8 cellular contexts compared by ENCODE assay signal in genomic region chr6:111606620-111607115, GRCh38. TPM values are rescaled to one million over a fixed set of nuclear protein-coding genes. Genes with fewer than 3 reads are reported as not detected.
A peak's percentile ranks its signal among the peaks of the same experiment; 100 is the strongest.
DNase-seq lines count a peak whose midpoint lies in the region; TF ChIP-seq lines count a peak whose summit lies in the region.

No MANE protein-coding gene starts in this region.

- no peaks in the 10 kb centered on the region for H3K27me3 ChIP-seq in tibial nerve

- no peak for TF ChIP-seq CTCF in tibial nerve (IDR thresholded peaks at IDR 0.05)

- peak overlapping the region in 3 of 4 donors; percentile 26 to 62 (median 57) for H3K4me3 ChIP-seq in tibial nerve

- no peaks in the 10 kb centered on the region for H3K9me3 Mint-ChIP-seq in activated naive CD4-positive, alpha-beta T cell treated with anti-CD3 and anti-CD28 coated beads, Interleukin-2, amount 50 U/mL, for 24 hours
- H3K9me3 Mint-ChIP-seq in activated T-helper 2 cell treated with anti-CD3 and anti-CD28 coated beads, Interferon-gamma antibody, Interleukin-2, Interleukin-4, amounts not matched to agents 10 μg/mL and 5 μg/mL and 100 μg/mL, durations not matched to agents 14 hours and 24 hours and 36 hours, result no peaks in the 10 kb centered on the region

- H3K27ac ChIP-seq in tibial nerve, result peak overlapping the region in 3 of 4 donors; percentile 88 to 95 (median 92)

- no peaks in the 10 kb centered on the region for H3K36me3 Mint-ChIP-seq in activated naive CD4-positive, alpha-beta T cell treated with anti-CD3 and anti-CD28 coated beads, Interleukin-2, amount 50 U/mL, for 24 hours
- peaks cover 7% of the 10 kb centered on the region for H3K36me3 Mint-ChIP-seq in activated T-helper 2 cell treated with anti-CD3 and anti-CD28 coated beads, Interferon-gamma antibody, Interleukin-2, Interleukin-4, amounts not matched to agents 10 μg/mL and 5 μg/mL and 100 μg/mL, durations not matched to agents 14 hours and 24 hours and 36 hours (ENCODE audit: low read depth)

- peaks cover 43% of the 10 kb centered on the region for H3K4me1 Mint-ChIP-seq in activated naive CD4-positive, alpha-beta T cell treated with anti-CD3 and anti-CD28 coated beads, Interleukin-2, amount 50 U/mL, for 24 hours
- peaks cover 40% of the 10 kb centered on the region for H3K4me1 Mint-ChIP-seq in activated T-helper 2 cell treated with anti-CD3 and anti-CD28 coated beads, Interferon-gamma antibody, Interleukin-2, Interleukin-4, amounts not matched to agents 10 μg/mL and 5 μg/mL and 100 μg/mL, durations not matched to agents 14 hours and 24 hours and 36 hours (ENCODE audit: low read depth)

- intact Hi-C loops in activated T-helper 2 cell treated with anti-CD3 and anti-CD28 coated beads, Interferon-gamma antibody, Interleukin-2, Interleukin-4, amounts not matched to agents 10 μg/mL and 5 μg/mL and 100 μg/mL, durations not matched to agents 14 hours and 24 hours and 36 hours (cut with micrococcal nuclease), result loop anchor here (1.0 to 5.0 kb wide), 2 partner anchors 196 to 481 kb away; partner anchors contain the start of genes FAM229B and TUBE1

- peaks cover 0 to 39% (median 34%) of the 10 kb centered on the region in 4 donors for H3K4me1 ChIP-seq in tibial nerve

- no peak for TF ChIP-seq EP300 in tibial nerve (IDR thresholded peaks at IDR 0.05)

- no peaks in the 10 kb centered on the region for H3K27me3 Mint-ChIP-seq in activated naive CD4-positive, alpha-beta T cell treated with anti-CD3 and anti-CD28 coated beads, Interleukin-2, amount 50 U/mL, for 24 hours
- no peaks in the 10 kb centered on the region for H3K27me3 Mint-ChIP-seq in activated T-helper 2 cell treated with anti-CD3 and anti-CD28 coated beads, Interferon-gamma antibody, Interleukin-2, Interleukin-4, amounts not matched to agents 10 μg/mL and 5 μg/mL and 100 μg/mL, durations not matched to agents 14 hours and 24 hours and 36 hours (ENCODE audit: low read depth)

- 65 to 66% methylated on average over 7 of the region's 7 CpGs for WGBS in tibial nerve, 2 donors

- no peak for TF ChIP-seq POLR2A in tibial nerve (IDR thresholded peaks at IDR 0.05)

- H3K27ac Mint-ChIP-seq in activated naive CD4-positive, alpha-beta T cell treated with anti-CD3 and anti-CD28 coated beads, Interleukin-2, amount 50 U/mL, for 24 hours, result peak overlapping the region; percentile 99
- peak overlapping the region; percentile 98 for H3K27ac Mint-ChIP-seq in activated T-helper 2 cell treated with anti-CD3 and anti-CD28 coated beads, Interferon-gamma antibody, Interleukin-2, Interleukin-4, amounts not matched to agents 10 μg/mL and 5 μg/mL and 100 μg/mL, durations not matched to agents 14 hours and 24 hours and 36 hours

- H3K36me3 ChIP-seq in tibial nerve, result no peaks in the 10 kb centered on the region

- H3K9me3 ChIP-seq in tibial nerve, result no peaks in the 10 kb centered on the region

- peak overlapping the region; percentile 94 for H3K4me3 Mint-ChIP-seq in activated naive CD4-positive, alpha-beta T cell treated with anti-CD3 and anti-CD28 coated beads, Interleukin-2, amount 50 U/mL, for 24 hours
- H3K4me3 Mint-ChIP-seq in activated T-helper 2 cell treated with anti-CD3 and anti-CD28 coated beads, Interferon-gamma antibody, Interleukin-2, Interleukin-4, amounts not matched to agents 10 μg/mL and 5 μg/mL and 100 μg/mL, durations not matched to agents 14 hours and 24 hours and 36 hours (ENCODE audit: low read depth), result peak overlapping the region; percentile 90

- DNase-seq in activated naive CD4-positive, alpha-beta T cell treated with anti-CD3 and anti-CD28 coated beads, Interleukin-2, amount 50 U/mL, for 16 hours, result no peak
- DNase-seq in activated T-helper 2 cell treated with anti-CD3 and anti-CD28 coated beads, Interferon-gamma antibody, Interleukin-2, Interleukin-4, amounts not matched to agents 10 μg/mL and 5 μg/mL and 100 μg/mL, durations not matched to agents 14 hours and 24 hours and 36 hours (ENCODE audit: low spot score), result no peak
- DNase-seq in kidney tubule cell (ENCODE audit: low spot score) (peak; percentile 63), tibial nerve (ENCODE audit: low spot score in 2 of 2) (no peak), COLO668 (lab: John Stamatoyannopoulos, UW; ENCODE audit: unreplicated experiment) (no peak), NAMALWA (ENCODE audit: low spot score) (no peak), MV-4-11 (lab: John Stamatoyannopoulos, UW) (no peak)

RNA-seq across cellular contexts. Expression of gene TRAF3IP2, which starts 1.0 kb away (rescaled TPM):
- 20.9 and 22.5 TPM in 2 replicates for total RNA-seq in activated T-helper 2 cell treated with anti-CD3 and anti-CD28 coated beads, Interferon-gamma antibody, Interleukin-2, Interleukin-4, amounts not matched to agents 10 μg/mL and 5 μg/mL and 100 μg/mL, durations not matched to agents 14 hours and 24 hours and 36 hours
- total RNA-seq in tibial nerve, result 10 to 100 TPM; 17.2 to 30.6 (median 19.7) TPM
